11 cellular contexts compared by ENCODE assay signal in the genomic region with DNA sequence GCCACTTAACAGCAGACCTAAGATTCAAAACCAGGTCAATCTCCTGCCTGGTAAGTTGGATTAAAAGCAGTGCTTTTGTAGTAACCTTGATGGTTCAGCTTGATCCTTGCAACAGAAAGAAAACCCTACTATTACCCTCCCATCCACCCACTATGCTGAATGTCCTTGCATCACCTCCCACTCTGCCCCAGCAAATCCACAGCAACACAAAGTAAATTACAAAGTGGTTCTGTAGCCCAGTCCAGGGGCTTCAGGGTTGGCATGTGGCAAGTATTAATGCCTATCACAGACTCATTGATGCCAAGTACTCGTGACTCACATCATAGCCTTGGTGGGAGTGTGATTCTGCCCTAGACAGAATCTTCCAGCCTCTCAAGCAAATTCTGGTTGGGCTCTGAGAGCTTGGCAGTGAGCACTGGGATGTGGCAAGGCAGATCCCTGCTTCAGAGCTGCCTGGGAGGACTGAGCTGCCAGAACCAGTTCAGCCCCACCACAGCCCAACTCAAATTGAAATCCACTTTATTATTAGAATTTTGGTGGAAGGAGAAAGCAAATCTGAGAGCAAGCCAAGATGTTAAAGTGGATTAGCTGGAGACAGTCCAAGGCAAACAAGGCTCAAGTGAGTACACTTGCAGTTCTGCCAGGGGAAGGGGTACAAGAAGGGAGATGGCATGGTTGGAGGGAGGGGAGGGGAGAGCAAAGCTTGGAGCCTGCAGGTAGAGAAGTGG.
A peak's percentile ranks its signal among the peaks of the same experiment; 100 is the strongest.
DNase-seq lines count a peak whose midpoint lies in the region; ATAC-seq and TF ChIP-seq lines count a peak whose summit lies in the region.
"Had no signal": no experiment of that assay in that cellular context is flagged by ENCODE, and none has a peak within 500 bp of the region (broad histone marks: within the 10 kb centered on the region; RNA-seq: fewer than 3 reads in every experiment).

No MANE protein-coding gene starts in this region.

- peaks cover 27% of the 10 kb centered on the region for H3K27me3 Mint-ChIP-seq in activated T-helper 17 cell treated with anti-CD3 and anti-CD28 coated beads, Interleukin-2, amount 50 U/mL, for 72 hours

- H3K9me3 Mint-ChIP-seq in activated T-helper 17 cell treated with anti-CD3 and anti-CD28 coated beads, Interleukin-2, amount 50 U/mL, for 72 hours: no peaks in the 10 kb centered on the region

- H3K27me3 ChIP-seq in RWPE2 (ENCODE audit: insufficient read depth, poor library complexity, severe bottlenecking): peaks cover 20% of the 10 kb centered on the region
- no peaks in the 10 kb centered on the region for H3K27me3 ChIP-seq in stomach smooth muscle (ENCODE audit: control insufficient read depth in 1 of 2, insufficient read depth in 2 of 2, low read length in 2 of 2)
- H3K27me3 ChIP-seq: sigmoid colon had no signal

- H3K27ac ChIP-seq in RWPE2 (ENCODE audit: poor library complexity, severe bottlenecking) (no peak overlapping the region), stomach smooth muscle (ENCODE audit: low read length) (peak overlapping the region; percentile 49)
- H3K27ac ChIP-seq: A549 had no signal

- H3K4me1 ChIP-seq in RWPE2 (ENCODE audit: insufficient read depth, poor library complexity, severe bottlenecking) (no peaks in the 10 kb centered on the region), stomach smooth muscle (ENCODE audit: control insufficient read depth, insufficient read depth, low read length) (peaks cover 5% of the 10 kb centered on the region)
- H3K4me1 ChIP-seq: A549, sigmoid colon had no signal

- DNase-seq in NCI-H1092 treated with DMSO at 0.1 percent for 48 hours (lab: John Stamatoyannopoulos, UW): peak; percentile 57
- DNase-seq in NCI-H1092 (lab: John Stamatoyannopoulos, UW): no peak
- no peak for DNase-seq in RWPE2 (ENCODE audit: low spot score)
- peak; percentile 81 for DNase-seq in fibroblast of peridontal ligament (ENCODE audit: extremely low read depth)
- no peak for DNase-seq in NCI-H510A treated with DMSO at 0.1 percent for 48 hours (lab: John Stamatoyannopoulos, UW)
- DNase-seq: NCI-H510A, sigmoid colon had no signal

- TF ChIP-seq CTCF in RWPE2 (IDR thresholded peaks at IDR 0.05; ENCODE audit: poor library complexity, severe bottlenecking): no peak

- ATAC-seq in RWPE2 (ENCODE audit: low read depth) (peak; percentile 27; the same call in 1 of the 3 replicates), HG02938 (IDR thresholded peaks at IDR 0.05; ENCODE audit: unreplicated experiment) (no peak)
- no peak for ATAC-seq in activated T-helper 17 cell treated with anti-CD3 and anti-CD28 coated beads, Interleukin-2, amount 50 U/mL, for 72 hours (replicated peaks)
- ATAC-seq: A549 had no signal

- no peaks in the 10 kb centered on the region for H3K4me1 Mint-ChIP-seq in activated T-helper 17 cell treated with anti-CD3 and anti-CD28 coated beads, Interleukin-2, amount 50 U/mL, for 72 hours

- no peak overlapping the region for H3K4me3 Mint-ChIP-seq in activated T-helper 17 cell treated with anti-CD3 and anti-CD28 coated beads, Interleukin-2, amount 50 U/mL, for 72 hours

- no peak overlapping the region for H3K27ac Mint-ChIP-seq in activated T-helper 17 cell treated with anti-CD3 and anti-CD28 coated beads, Interleukin-2, amount 50 U/mL, for 72 hours

- no peaks in the 10 kb centered on the region for H3K36me3 ChIP-seq in RWPE2 (ENCODE audit: low read depth)
- H3K36me3 ChIP-seq in stomach smooth muscle (ENCODE audit: control insufficient read depth in 2 of 2, insufficient read depth in 2 of 2, low read length in 2 of 2): peaks cover 0 to 2% of the 10 kb centered on the region in 2 donors
- H3K36me3 ChIP-seq: sigmoid colon had no signal

- no peaks in the 10 kb centered on the region for H3K36me3 Mint-ChIP-seq in activated T-helper 17 cell treated with anti-CD3 and anti-CD28 coated beads, Interleukin-2, amount 50 U/mL, for 72 hours (ENCODE audit: low read depth)

- H3K9ac ChIP-seq in stomach smooth muscle (ENCODE audit: low read length in 2 of 2): no peak overlapping the region

- no peak overlapping the region for H3K4me3 ChIP-seq in RWPE2 (ENCODE audit: severe bottlenecking)
- no peak overlapping the region for H3K4me3 ChIP-seq in stomach smooth muscle (ENCODE audit: low read length in 2 of 2)
- H3K4me3 ChIP-seq: A549, sigmoid colon had no signal

- H3K9me3 ChIP-seq in RWPE2 (ENCODE audit: severe bottlenecking): no peaks in the 10 kb centered on the region
- no peaks in the 10 kb centered on the region for H3K9me3 ChIP-seq in stomach smooth muscle (ENCODE audit: control insufficient read depth in 2 of 2, low read length in 2 of 2)
- H3K9me3 ChIP-seq: A549, sigmoid colon had no signal

Comparison
In these comparisons a context has a peak if more than half of its experiments do, and no peak if none do; other contexts are left out.
1. DNase-seq: peak in NCI-H1092 treated with DMSO at 0.1 percent for 48 hours (single experiment) and fibroblast of peridontal ligament (single experiment); none in NCI-H1092 (single experiment), RWPE2 (single experiment) and NCI-H510A treated with DMSO at 0.1 percent for 48 hours (single experiment).